Comparison of ENCODE assay signal across 3 cellular contexts in the genomic region with DNA sequence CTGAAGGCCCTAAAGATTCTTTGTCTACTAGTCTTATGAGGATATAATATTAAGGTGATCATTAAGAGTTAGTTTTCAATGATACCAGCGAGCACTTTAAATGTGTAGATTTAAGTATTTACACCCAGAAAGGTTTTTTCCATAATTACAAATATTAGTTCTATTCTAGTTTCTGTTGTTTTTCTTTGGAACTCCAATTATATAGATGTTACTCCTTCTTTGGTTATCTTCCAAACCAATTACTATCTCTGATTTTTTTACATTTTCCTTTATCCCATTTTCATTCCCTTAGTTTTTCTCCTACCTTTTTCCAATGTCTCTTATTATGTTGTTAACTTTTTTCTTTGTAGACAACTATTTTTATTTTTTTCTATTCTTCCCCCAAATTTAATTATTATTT.
"Had no signal": no experiment of that assay in that cellular context is flagged by ENCODE, and none has a peak within 500 bp of the region (broad histone marks: within the 10 kb centered on the region; RNA-seq: fewer than 3 reads in every experiment).

No MANE protein-coding gene starts in this region.

- DNase-seq: GDM1, GF-D8 had no signal

- H3K4me3 ChIP-seq: GM12878 had no signal

- ATAC-seq: GM12878 had no signal
